29 cellular contexts compared by ENCODE assay signal in genomic region chr4:52628974-52629373, GRCh38.
"Had no signal": no experiment of that assay in that cellular context is flagged by ENCODE, and none has a peak within 500 bp of the region (broad histone marks: within the 10 kb centered on the region; RNA-seq: fewer than 3 reads in every experiment).

No MANE protein-coding gene starts in this region.

- H3K4me3 ChIP-seq: cardiac muscle cell, SJSA1 had no signal

- DNase-seq: activated B cell treated with CpG ODN at 0.5 μM for 24 hours; activated CD4-positive, alpha-beta memory T cell treated with anti-CD3 and anti-CD28 coated beads, Interleukin-2, amount 10 ng/mL, durations not matched to agents 7 days and 5 days; activated CD4-positive, alpha-beta T cell treated with anti-CD3 and anti-CD28 coated beads for 1 hour; activated CD4-positive, alpha-beta T cell treated with anti-CD3 and anti-CD28 coated beads for 48 hours; activated CD8-positive, alpha-beta memory T cell treated with anti-CD3 and anti-CD28 coated beads for 24 hours; activated CD8-positive, alpha-beta memory T cell treated with anti-CD3 and anti-CD28 coated beads, Interleukin-2, amount 10 ng/mL, durations not matched to agents 7 days and 5 days; activated CD8-positive, alpha-beta memory T cell treated with anti-CD3 and anti-CD28 coated beads, Interleukin-2, amount 50 U/mL, for 48 hours; activated effector memory CD4-positive, alpha-beta T cell treated with Interleukin-2 at 50 U/mL for 16 hours; activated naive CD4-positive, alpha-beta T cell treated with anti-CD3 and anti-CD28 coated beads, Interleukin-2, amount 10 ng/mL, durations not matched to agents 7 days and 5 days; activated naive CD8-positive, alpha-beta T cell treated with anti-CD3 and anti-CD28 coated beads, Interleukin-2, amount 50 U/mL, for 24 hours; activated T-cell treated with anti-CD3 and anti-CD28 coated beads, Interleukin-2, amount 50 U/mL, for 48 hours; MM.1S; MV-4-11; NCI-H1092; NCI-H1436 treated with DMSO at 0.1 percent for 48 hours; NCI-H1694 treated with DMSO at 0.1 percent for 48 hours; NCI-H2029; NCI-H345; NCI-H524 treated with DMSO at 0.1 percent for 48 hours; SHP77 treated with DMSO at 0.1 percent for 48 hours; SK-N-SH; T-helper 1 cell; T-helper 2 cell; T-helper 9 cell had no signal

- H3K27me3 ChIP-seq: cardiac muscle cell, SJSA1 had no signal

- H3K36me3 ChIP-seq: cardiac muscle cell had no signal

- H3K9ac ChIP-seq: KMS-11, SK-N-SH had no signal

- H3K27ac ChIP-seq: cardiac muscle cell, KMS-11, SJSA1, VCaP had no signal

- H3K9me3 ChIP-seq: SJSA1, SK-N-SH had no signal

- ATAC-seq: activated CD8-positive, alpha-beta memory T cell treated with anti-CD3 and anti-CD28 coated beads, Interleukin-2, amount 10 ng/mL, durations not matched to agents 7 days and 5 days; activated naive CD8-positive, alpha-beta T cell treated with anti-CD3 and anti-CD28 coated beads, Interleukin-2, amount 50 U/mL, for 24 hours; Panc1 had no signal
